In genomic region chr15:48306639-48307038, GRCh38 we compare ENCODE assay signal across 30 cellular contexts.
"Had no signal": no experiment of that assay in that cellular context is flagged by ENCODE, and none has a peak within 500 bp of the region (broad histone marks: within the 10 kb centered on the region; RNA-seq: fewer than 3 reads in every experiment).

No MANE protein-coding gene starts in this region.

- H2AFZ ChIP-seq: neural progenitor cell, parathyroid adenoma had no signal

- H3K27ac Mint-ChIP-seq: natural killer cell; nephron; neural progenitor cell; progenitor cell of endocrine pancreas; stimulated activated memory B cell treated with anti-CD40 and anti-IgM and Interleukin-4, amounts not matched to agents 10 μg/mL and 1 μg/mL and 100 μg/mL, for 72 hours; stimulated activated naive CD8-positive, alpha-beta T cell treated with anti-CD3 and anti-CD28 coated beads, Interleukin-15, amount 100 ng/mL, for 72 hours; type B pancreatic cell had no signal

- H3K36me3 ChIP-seq: neural progenitor cell, ovary, right lobe of liver, sigmoid colon, suprapubic skin, tibial artery, transverse colon, vagina had no signal

- FAIRE-seq: urothelium cell line had no signal

- H3K27me3 ChIP-seq: neural progenitor cell, ovary, right lobe of liver, sigmoid colon, suprapubic skin, testis, tibial artery, transverse colon, vagina had no signal

- H3K9me3 Mint-ChIP-seq: natural killer cell; nephron; stimulated activated memory B cell treated with anti-CD40 and anti-IgM and Interleukin-4, amounts not matched to agents 10 μg/mL and 1 μg/mL and 100 μg/mL, for 72 hours; stimulated activated naive CD8-positive, alpha-beta T cell treated with anti-CD3 and anti-CD28 coated beads, Interleukin-15, amount 100 ng/mL, for 72 hours; type B pancreatic cell had no signal

- H3K79me2 ChIP-seq: parathyroid adenoma had no signal

- H3K36me3 Mint-ChIP-seq: natural killer cell; neural progenitor cell; stimulated activated memory B cell treated with anti-CD40 and anti-IgM and Interleukin-4, amounts not matched to agents 10 μg/mL and 1 μg/mL and 100 μg/mL, for 72 hours; type B pancreatic cell had no signal

- H3K4me1 Mint-ChIP-seq: natural killer cell; nephron; stimulated activated memory B cell treated with anti-CD40 and anti-IgM and Interleukin-4, amounts not matched to agents 10 μg/mL and 1 μg/mL and 100 μg/mL, for 72 hours; stimulated activated naive CD8-positive, alpha-beta T cell treated with anti-CD3 and anti-CD28 coated beads, Interleukin-15, amount 100 ng/mL, for 72 hours had no signal

- H3K4me3 Mint-ChIP-seq: natural killer cell; nephron; neural progenitor cell; stimulated activated memory B cell treated with anti-CD40 and anti-IgM and Interleukin-4, amounts not matched to agents 10 μg/mL and 1 μg/mL and 100 μg/mL, for 72 hours; stimulated activated naive CD8-positive, alpha-beta T cell treated with anti-CD3 and anti-CD28 coated beads, Interleukin-15, amount 100 ng/mL, for 72 hours; type B pancreatic cell had no signal

- DNase-seq: natural killer cell; occipital lobe; ovary; posterior cingulate gyrus; psoas muscle; right cardiac atrium; right lobe of liver; sigmoid colon; small intestine; stimulated activated CD4-positive, alpha-beta T cell treated with anti-CD3 and anti-CD28 coated beads, Interleukin-15, amount 100 ng/mL, for 24 hours; stimulated activated CD4-positive, alpha-beta T cell treated with anti-CD3 and anti-CD28 coated beads, Interleukin-2, amount 100 ng/mL, for 24 hours; stimulated activated CD4-positive, alpha-beta T cell treated with anti-CD3 and anti-CD28 coated beads, Interleukin-2, amount 100 ng/mL, for 48 hours; stimulated activated CD4-positive, alpha-beta T cell treated with anti-CD3 and anti-CD28 coated beads, Interleukin-4, amount 100 ng/mL, for 4 hours; stimulated activated CD8-positive, alpha-beta memory T cell treated with anti-CD3 and anti-CD28 coated beads, Interleukin-4, amount 100 ng/mL, for 48 hours; stimulated activated naive CD4-positive, alpha-beta T cell; stimulated activated naive CD8-positive, alpha-beta T cell treated with anti-CD3 and anti-CD28 coated beads, Interleukin-15, amount 100 ng/mL, for 72 hours; stimulated activated naive CD8-positive, alpha-beta T cell treated with anti-CD3 and anti-CD28 coated beads, Interleukin-15, Interleukin-2, amounts not matched to agents 100 U/mL and 50 U/mL, for 24 hours; substantia nigra; testis; tibial artery; transverse colon had no signal

- H3K4me3 ChIP-seq: neural progenitor cell, ovary, psoas muscle, right lobe of liver, sigmoid colon, suprapubic skin, testis, tibial artery, transverse colon, vagina had no signal

- H3K4me1 ChIP-seq: parathyroid adenoma, psoas muscle, right lobe of liver, sigmoid colon, suprapubic skin, testis, tibial artery, transverse colon, vagina had no signal

- H3K4me2 ChIP-seq: neural progenitor cell had no signal

- H3K27me3 Mint-ChIP-seq: progenitor cell of endocrine pancreas; stimulated activated memory B cell treated with anti-CD40 and anti-IgM and Interleukin-4, amounts not matched to agents 10 μg/mL and 1 μg/mL and 100 μg/mL, for 72 hours; stimulated activated naive CD8-positive, alpha-beta T cell treated with anti-CD3 and anti-CD28 coated beads, Interleukin-15, amount 100 ng/mL, for 72 hours; type B pancreatic cell had no signal

- H3K27ac ChIP-seq: neural progenitor cell, ovary, parathyroid adenoma, psoas muscle, right lobe of liver, sigmoid colon, suprapubic skin, testis, tibial artery, transverse colon, vagina had no signal

- H3K9ac ChIP-seq: neural progenitor cell, parathyroid adenoma had no signal

- H3K9me3 ChIP-seq: ovary, psoas muscle, right lobe of liver, sigmoid colon, suprapubic skin, testis, tibial artery, transverse colon, vagina had no signal

- ATAC-seq: natural killer cell; psoas muscle; right cardiac atrium; right lobe of liver; stimulated activated memory B cell treated with anti-CD40 and anti-IgM and Interleukin-4, amounts not matched to agents 10 μg/mL and 1 μg/mL and 100 μg/mL, for 72 hours; stimulated activated naive CD8-positive, alpha-beta T cell treated with anti-CD3 and anti-CD28 coated beads, Interleukin-15, amount 100 ng/mL, for 72 hours; stimulated activated naive CD8-positive, alpha-beta T cell treated with anti-CD3 and anti-CD28 coated beads, Interleukin-15, Interleukin-2, amounts not matched to agents 100 U/mL and 50 U/mL, for 24 hours had no signal
